ENCODE assay signal across 17 cellular contexts in genomic region chrX:20352935-20353336, GRCh38.
DNase-seq lines count a peak whose midpoint lies in the region; ATAC-seq and TF ChIP-seq lines count a peak whose summit lies in the region.
"Had no signal": no experiment of that assay in that cellular context is flagged by ENCODE, and none has a peak within 500 bp of the region (broad histone marks: within the 10 kb centered on the region; RNA-seq: fewer than 3 reads in every experiment).

No MANE protein-coding gene starts in this region.

- no peaks in the 10 kb centered on the region for H3K9me3 Mint-ChIP-seq in activated T-cell treated with anti-CD3 and anti-CD28 coated beads, Interleukin-2, amount 50 U/mL, for 24 hours
- H3K9me3 Mint-ChIP-seq: activated naive CD8-positive, alpha-beta T cell treated with anti-CD3 and anti-CD28 coated beads, Interleukin-2, amount 10 ng/mL, durations not matched to agents 7 days and 5 days; T-helper 2 cell treated with Interferon-gamma antibody and Interleukin-4, amounts not matched to agents 5 μg/mL and 100 μg/mL, for 36 hours had no signal

- peak overlapping the region; percentile 58 for H3K27ac Mint-ChIP-seq in activated T-cell treated with anti-CD3 and anti-CD28 coated beads, Interleukin-2, amount 50 U/mL, for 24 hours
- H3K27ac Mint-ChIP-seq: activated naive CD8-positive, alpha-beta T cell treated with anti-CD3 and anti-CD28 coated beads, Interleukin-2, amount 10 ng/mL, durations not matched to agents 7 days and 5 days; T-helper 2 cell treated with Interferon-gamma antibody and Interleukin-4, amounts not matched to agents 5 μg/mL and 100 μg/mL, for 36 hours had no signal

- no peak overlapping the region for H3K4me3 ChIP-seq in prostate gland
- H3K4me3 ChIP-seq: upper lobe of left lung had no signal

- peaks cover 28% of the 10 kb centered on the region for H3K4me1 Mint-ChIP-seq in activated T-cell treated with anti-CD3 and anti-CD28 coated beads, Interleukin-2, amount 50 U/mL, for 24 hours (ENCODE audit: low read depth)

- H3K27ac ChIP-seq in prostate gland = no peak overlapping the region
- H3K27ac ChIP-seq: parathyroid adenoma, RWPE1, upper lobe of left lung had no signal

- no peaks in the 10 kb centered on the region for H3K27me3 ChIP-seq in prostate gland (replicated peaks; ENCODE audit: insufficient read depth)
- H3K27me3 ChIP-seq: upper lobe of left lung had no signal

- no peak for TF ChIP-seq POLR2A in prostate gland (IDR thresholded peaks at IDR 0.05)

- 96% methylated on average over 3 of the region's 3 CpGs for WGBS in prostate gland

- intact Hi-C loops in prostate gland (cut with DNase I) (no loop called here), left ventricle myocardium superior (cut with micrococcal nuclease) (no loop called here)

- H3K36me3 ChIP-seq in prostate gland = no peaks in the 10 kb centered on the region
- H3K36me3 ChIP-seq: upper lobe of left lung had no signal

- H3K27me3 Mint-ChIP-seq in activated T-cell treated with anti-CD3 and anti-CD28 coated beads, Interleukin-2, amount 50 U/mL, for 24 hours = peaks cover 59% of the 10 kb centered on the region
- H3K27me3 Mint-ChIP-seq: activated naive CD8-positive, alpha-beta T cell treated with anti-CD3 and anti-CD28 coated beads, Interleukin-2, amount 10 ng/mL, durations not matched to agents 7 days and 5 days had no signal

- ATAC-seq in GM21360 (IDR thresholded peaks at IDR 0.05; ENCODE audit: unreplicated experiment) = peak; percentile 89
- peak; percentile 45 for ATAC-seq in HG03159 (IDR thresholded peaks at IDR 0.05; ENCODE audit: unreplicated experiment)
- ATAC-seq in stimulated activated naive CD8-positive, alpha-beta T cell treated with anti-CD3 and anti-CD28 coated beads, Interleukin-15, Interleukin-2, amounts not matched to agents 100 U/mL and 50 U/mL, for 24 hours = peak; percentile 79
- no peak for ATAC-seq in left ventricle myocardium superior

- no peak overlapping the region for H3K4me3 Mint-ChIP-seq in activated T-cell treated with anti-CD3 and anti-CD28 coated beads, Interleukin-2, amount 50 U/mL, for 24 hours
- H3K4me3 Mint-ChIP-seq: activated naive CD8-positive, alpha-beta T cell treated with anti-CD3 and anti-CD28 coated beads, Interleukin-2, amount 10 ng/mL, durations not matched to agents 7 days and 5 days; T-helper 2 cell treated with Interferon-gamma antibody and Interleukin-4, amounts not matched to agents 5 μg/mL and 100 μg/mL, for 36 hours had no signal

- no peaks in the 10 kb centered on the region for H3K4me1 ChIP-seq in prostate gland (replicated peaks)
- H3K4me1 ChIP-seq: parathyroid adenoma, upper lobe of left lung had no signal

- no peaks in the 10 kb centered on the region for H3K9me3 ChIP-seq in prostate gland
- H3K9me3 ChIP-seq: upper lobe of left lung had no signal

- no peak for TF ChIP-seq CTCF in prostate gland (IDR thresholded peaks at IDR 0.05)

- no peak for DNase-seq in activated T-cell treated with anti-CD3 and anti-CD28 coated beads, Interleukin-2, amount 50 U/mL, for 24 hours
- no peak for DNase-seq in activated T-cell treated with anti-CD3 and anti-CD28 coated beads, Interleukin-2, amount 50 U/mL, for 1 hour
- DNase-seq in stimulated activated naive CD8-positive, alpha-beta T cell treated with anti-CD3 and anti-CD28 coated beads, Interleukin-15, Interleukin-2, amounts not matched to agents 100 U/mL and 50 U/mL, for 24 hours = no peak
- DNase-seq in T1000 (lab: John Stamatoyannopoulos, UW) = no peak
- no peak for DNase-seq in prostate gland (ENCODE audit: low spot score)
- no peak for DNase-seq in left ventricle myocardium superior
- DNase-seq: ACHN; activated CD4-positive, alpha-beta T cell treated with anti-CD3 and anti-CD28 coated beads, Interleukin-2, amount 50 U/mL, for 4 hours; activated naive CD8-positive, alpha-beta T cell treated with anti-CD3 and anti-CD28 coated beads, Interleukin-2, amount 10 ng/mL, durations not matched to agents 7 days and 5 days; NCI-H1105 treated with DMSO at 0.1 percent for 48 hours; NCI-H526; upper lobe of left lung had no signal

- H3K36me3 Mint-ChIP-seq in activated T-cell treated with anti-CD3 and anti-CD28 coated beads, Interleukin-2, amount 50 U/mL, for 24 hours (ENCODE audit: low read depth) = no peaks in the 10 kb centered on the region
